In genomic region chr19:55502197-55502952, GRCh38 we compare ENCODE assay signal across 27 cellular contexts. TPM values are rescaled to one million over a fixed set of nuclear protein-coding genes. Genes with fewer than 3 reads are reported as not detected.
DNase-seq lines count a peak whose midpoint lies in the region; ATAC-seq and TF ChIP-seq lines count a peak whose summit lies in the region.
"Had no signal": no experiment of that assay in that cellular context is flagged by ENCODE, and none has a peak within 500 bp of the region (broad histone marks: within the 10 kb centered on the region; RNA-seq: fewer than 3 reads in every experiment).

No MANE protein-coding gene starts in this region.

- intact Hi-C loops in activated CD8-positive, alpha-beta T cell treated with anti-CD3 and anti-CD28 coated beads for 36 hours (cut with micrococcal nuclease): loop anchor here (5.0 kb wide), 1 partner anchor 35 kb away; no protein-coding TSS in a partner anchor
- intact Hi-C loops in natural killer cell (cut with micrococcal nuclease): loop anchor here (5.0 kb wide), 2 partner anchors 210 to 290 kb away; no protein-coding TSS in a partner anchor

- H3K36me3 ChIP-seq in CD8-positive, alpha-beta memory T cell (ENCODE audit: insufficient read depth, low read length): no peaks in the 10 kb centered on the region
- H3K36me3 ChIP-seq: BE2C, lower lobe of right lung, upper lobe of right lung had no signal

- CTCF ChIA-PET in activated CD8-positive, alpha-beta T cell treated with anti-CD3 and anti-CD28 coated beads for 36 hours (lab: Charles Lee): interaction anchor here (1.1 to 3.1 kb wide), 5 partner anchors 8 to 414 kb away, joined by 3 to 77 read pairs (median 17); no protein-coding TSS in a partner anchor
- CTCF ChIA-PET in activated CD8-positive, alpha-beta T cell treated with anti-CD3 and anti-CD28 coated beads, Interleukin-2, amount 10 ng/mL, durations not matched to agents 7 days and 5 days (lab: Charles Lee): interaction anchor here (1.0 to 3.6 kb wide), 4 partner anchors 9 to 104 kb away, joined by 4 to 75 read pairs (median 22); no protein-coding TSS in a partner anchor
- CTCF ChIA-PET in CD8-positive, alpha-beta memory T cell (lab: Charles Lee): interaction anchor here (0.6 to 1.7 kb wide), 3 partner anchors 35 to 361 kb away, joined by 5 to 9 read pairs (median 5); no protein-coding TSS in a partner anchor
- CTCF ChIA-PET in WTC11 (lab: Charles Lee): interaction anchor here (1.6 kb wide), 1 partner anchor 35 kb away, joined by 8 read pairs; no protein-coding TSS in a partner anchor

- peaks cover 3% of the 10 kb centered on the region for H3K9me3 Mint-ChIP-seq in activated CD8-positive, alpha-beta T cell treated with anti-CD3 and anti-CD28 coated beads for 36 hours
- no peaks in the 10 kb centered on the region for H3K9me3 Mint-ChIP-seq in activated CD8-positive, alpha-beta T cell treated with anti-CD3 and anti-CD28 coated beads, Interleukin-2, amount 10 ng/mL, durations not matched to agents 7 days and 5 days (ENCODE audit: insufficient read depth)
- H3K9me3 Mint-ChIP-seq in CD8-positive, alpha-beta memory T cell: no peaks in the 10 kb centered on the region
- H3K9me3 Mint-ChIP-seq in WTC11 (peaks cover 19% of the 10 kb centered on the region), natural killer cell (no peaks in the 10 kb centered on the region)
- H3K9me3 Mint-ChIP-seq: activated CD4-positive, alpha-beta memory T cell treated with anti-CD3 and anti-CD28 coated beads for 36 hours had no signal

- no peak overlapping the region for H3K27ac ChIP-seq in CD8-positive, alpha-beta memory T cell (ENCODE audit: low read depth, low read length)
- H3K27ac ChIP-seq: lower lobe of right lung, upper lobe of right lung, VCaP had no signal

- no peak overlapping the region for H3K4me3 ChIP-seq in CD8-positive, alpha-beta memory T cell (ENCODE audit: low read length)
- H3K4me3 ChIP-seq: lower lobe of right lung, upper lobe of right lung had no signal

- POLR2A ChIA-PET in activated CD8-positive, alpha-beta T cell treated with anti-CD3 and anti-CD28 coated beads for 36 hours (lab: Charles Lee): interaction anchor here (1.2 kb wide), 1 partner anchor 39 kb away, joined by 3 read pairs; no protein-coding TSS in a partner anchor
- POLR2A ChIA-PET in activated CD8-positive, alpha-beta T cell treated with anti-CD3 and anti-CD28 coated beads, Interleukin-2, amount 10 ng/mL, durations not matched to agents 7 days and 5 days (lab: Charles Lee): no interaction called here
- POLR2A ChIA-PET in CD8-positive, alpha-beta memory T cell (lab: Charles Lee): no interaction called here
- POLR2A ChIA-PET in WTC11 (lab: Charles Lee): no interaction called here

- no peaks in the 10 kb centered on the region for H3K27me3 Mint-ChIP-seq in activated CD8-positive, alpha-beta T cell treated with anti-CD3 and anti-CD28 coated beads for 36 hours
- H3K27me3 Mint-ChIP-seq in activated CD8-positive, alpha-beta T cell treated with anti-CD3 and anti-CD28 coated beads, Interleukin-2, amount 10 ng/mL, durations not matched to agents 7 days and 5 days (ENCODE audit: low read depth): no peaks in the 10 kb centered on the region
- H3K27me3 Mint-ChIP-seq in CD8-positive, alpha-beta memory T cell: no peaks in the 10 kb centered on the region
- peaks cover 88% of the 10 kb centered on the region for H3K27me3 Mint-ChIP-seq in WTC11 (ENCODE audit: low read depth)
- no peaks in the 10 kb centered on the region for H3K27me3 Mint-ChIP-seq in natural killer cell (ENCODE audit: low read depth in 2 of 2)
- H3K27me3 Mint-ChIP-seq: activated CD4-positive, alpha-beta memory T cell treated with anti-CD3 and anti-CD28 coated beads for 36 hours had no signal

- H3K9me3 ChIP-seq in CD8-positive, alpha-beta memory T cell (ENCODE audit: low read length): no peaks in the 10 kb centered on the region
- H3K9me3 ChIP-seq: lower lobe of right lung, upper lobe of right lung had no signal

- H3K27me3 ChIP-seq in CD8-positive, alpha-beta memory T cell (ENCODE audit: insufficient read depth, low read length, poor library complexity, severe bottlenecking): no peaks in the 10 kb centered on the region
- H3K27me3 ChIP-seq: BE2C, upper lobe of right lung had no signal

- no peak for TF ChIP-seq CTCF in activated CD8-positive, alpha-beta T cell treated with anti-CD3 and anti-CD28 coated beads for 36 hours (IDR thresholded peaks at IDR 0.05)
- TF ChIP-seq CTCF in WTC11 (IDR thresholded peaks at IDR 0.05) (no peak), natural killer cell (IDR thresholded peaks at IDR 0.05) (no peak)

- peaks cover 5% of the 10 kb centered on the region for H3K4me1 ChIP-seq in CD8-positive, alpha-beta memory T cell (ENCODE audit: insufficient read depth, low read length)
- H3K4me1 ChIP-seq: BE2C, upper lobe of right lung had no signal

- ATAC-seq in activated CD8-positive, alpha-beta T cell treated with anti-CD3 and anti-CD28 coated beads for 36 hours: no peak
- ATAC-seq in activated CD8-positive, alpha-beta T cell treated with anti-CD3 and anti-CD28 coated beads, Interleukin-2, amount 10 ng/mL, durations not matched to agents 7 days and 5 days: no peak
- ATAC-seq in WTC11 (no peak), natural killer cell (no peak), GM21367 (IDR thresholded peaks at IDR 0.05; ENCODE audit: unreplicated experiment) (no peak), HG02763 (IDR thresholded peaks at IDR 0.05; ENCODE audit: unreplicated experiment) (no peak), GM21619 (IDR thresholded peaks at IDR 0.05; ENCODE audit: unreplicated experiment) (no peak)
- ATAC-seq: HCT116, lower lobe of right lung, upper lobe of right lung had no signal

- no peak for DNase-seq in activated CD8-positive, alpha-beta T cell treated with anti-CD3 and anti-CD28 coated beads for 36 hours
- no peak for DNase-seq in activated CD8-positive, alpha-beta T cell treated with anti-CD3 and anti-CD28 coated beads, Interleukin-2, amount 10 ng/mL, durations not matched to agents 7 days and 5 days
- no peak for DNase-seq in CD8-positive, alpha-beta memory T cell
- DNase-seq in WTC11 (ENCODE audit: low spot score) (no peak), natural killer cell (no peak)
- DNase-seq: activated CD4-positive, alpha-beta memory T cell treated with anti-CD3 and anti-CD28 coated beads for 36 hours; activated T-cell treated with anti-CD3 and anti-CD28 coated beads, Interleukin-2, amount 50 U/mL, for 1 hour; BE2C; lower lobe of right lung; NCI-H1105 treated with DMSO at 0.1 percent for 48 hours; NCI-H2029; NCI-H226; stimulated activated CD8-positive, alpha-beta memory T cell treated with anti-CD3 and anti-CD28 coated beads, Interleukin-4, amount 100 ng/mL, for 48 hours; upper lobe of right lung had no signal

- H3K4me1 Mint-ChIP-seq in activated CD8-positive, alpha-beta T cell treated with anti-CD3 and anti-CD28 coated beads for 36 hours (ENCODE audit: low read depth): peaks cover 23% of the 10 kb centered on the region
- peaks cover 15% of the 10 kb centered on the region for H3K4me1 Mint-ChIP-seq in activated CD8-positive, alpha-beta T cell treated with anti-CD3 and anti-CD28 coated beads, Interleukin-2, amount 10 ng/mL, durations not matched to agents 7 days and 5 days (ENCODE audit: low read depth)
- H3K4me1 Mint-ChIP-seq in CD8-positive, alpha-beta memory T cell: peaks cover 10 to 14% (median 13%) of the 10 kb centered on the region in 3 donors
- H3K4me1 Mint-ChIP-seq in WTC11: no peaks in the 10 kb centered on the region
- H3K4me1 Mint-ChIP-seq in natural killer cell: peaks cover 13 to 14% of the 10 kb centered on the region in 2 donors

- peak overlapping the region; percentile 2 for H3K4me3 Mint-ChIP-seq in activated CD8-positive, alpha-beta T cell treated with anti-CD3 and anti-CD28 coated beads for 36 hours
- no peak overlapping the region for H3K4me3 Mint-ChIP-seq in activated CD8-positive, alpha-beta T cell treated with anti-CD3 and anti-CD28 coated beads, Interleukin-2, amount 10 ng/mL, durations not matched to agents 7 days and 5 days
- H3K4me3 Mint-ChIP-seq in CD8-positive, alpha-beta memory T cell: peak overlapping the region in 5 of 7 donors; percentile 3 to 17 (median 11)
- no peak overlapping the region for H3K4me3 Mint-ChIP-seq in WTC11
- peak overlapping the region; percentile 14 for H3K4me3 Mint-ChIP-seq in natural killer cell

- peaks cover 2% of the 10 kb centered on the region for H3K36me3 Mint-ChIP-seq in activated CD8-positive, alpha-beta T cell treated with anti-CD3 and anti-CD28 coated beads for 36 hours (ENCODE audit: low read depth)
- peaks cover 8% of the 10 kb centered on the region for H3K36me3 Mint-ChIP-seq in activated CD8-positive, alpha-beta T cell treated with anti-CD3 and anti-CD28 coated beads, Interleukin-2, amount 10 ng/mL, durations not matched to agents 7 days and 5 days (ENCODE audit: low read depth)
- H3K36me3 Mint-ChIP-seq in CD8-positive, alpha-beta memory T cell: peaks cover 0 to 3% (median 0%) of the 10 kb centered on the region in 3 donors
- H3K36me3 Mint-ChIP-seq in WTC11 (peaks cover 7% of the 10 kb centered on the region), natural killer cell (no peaks in the 10 kb centered on the region)

- no peak overlapping the region for H3K27ac Mint-ChIP-seq in activated CD8-positive, alpha-beta T cell treated with anti-CD3 and anti-CD28 coated beads for 36 hours
- no peak overlapping the region for H3K27ac Mint-ChIP-seq in activated CD8-positive, alpha-beta T cell treated with anti-CD3 and anti-CD28 coated beads, Interleukin-2, amount 10 ng/mL, durations not matched to agents 7 days and 5 days
- peak overlapping the region in 3 of 8 donors; percentile 2 to 77 (median 11) for H3K27ac Mint-ChIP-seq in CD8-positive, alpha-beta memory T cell
- H3K27ac Mint-ChIP-seq in WTC11 (no peak overlapping the region), natural killer cell (peak overlapping the region; percentile 2 to 89)
- H3K27ac Mint-ChIP-seq: activated CD4-positive, alpha-beta memory T cell treated with anti-CD3 and anti-CD28 coated beads for 36 hours had no signal

RNA-seq across cellular contexts. Expression of gene SSC5D, which starts 14.1 kb away (rescaled TPM):
- under 1 TPM; 0.67 to 0.70 TPM for total RNA-seq in activated CD8-positive, alpha-beta T cell treated with anti-CD3 and anti-CD28 coated beads for 36 hours
- under 1 TPM; 0.50 to 0.55 TPM for total RNA-seq in activated CD8-positive, alpha-beta T cell treated with anti-CD3 and anti-CD28 coated beads, Interleukin-2, amount 10 ng/mL, durations not matched to agents 7 days and 5 days
- 1 to 10 TPM in 1 of 2 experiments, under 1 TPM in 1; 0.35 to 1.2 TPM for total RNA-seq in CD8-positive, alpha-beta memory T cell
- polyA plus RNA-seq in CD8-positive, alpha-beta memory T cell: not detected
- total RNA-seq in WTC11 (2021) (1.8 to 2.9 TPM (median 2.5 TPM) in 3 replicates), natural killer cell (under 1 TPM; 0.11 to 0.68 (median 0.58) TPM)
- total RNA-seq: SK-MEL-5 had no signal

RNA-seq across cellular contexts. Expression of gene NAT14, which starts 17.4 kb away (rescaled TPM):
- 10 to 100 TPM; 18.9 to 19.9 TPM for total RNA-seq in activated CD8-positive, alpha-beta T cell treated with anti-CD3 and anti-CD28 coated beads for 36 hours
- 10 to 100 TPM; 16.2 to 16.4 TPM for total RNA-seq in activated CD8-positive, alpha-beta T cell treated with anti-CD3 and anti-CD28 coated beads, Interleukin-2, amount 10 ng/mL, durations not matched to agents 7 days and 5 days
- total RNA-seq in CD8-positive, alpha-beta memory T cell: 10 to 100 TPM; 27.5 to 28.4 TPM
- 7.0 TPM for polyA plus RNA-seq in CD8-positive, alpha-beta memory T cell
- total RNA-seq in WTC11 (2021): 71.9 to 87.7 TPM (median 74.8 TPM) in 3 replicates
- 10 to 100 TPM in 1 of 3 donors, 1 to 10 TPM in 2; 8.7 to 12.5 (median 8.8) TPM for total RNA-seq in natural killer cell

RNA-seq across cellular contexts. Expression of gene ZNF628, which starts 26.0 kb away (rescaled TPM):
- 1 to 10 TPM; 8.4 to 8.6 TPM for total RNA-seq in activated CD8-positive, alpha-beta T cell treated with anti-CD3 and anti-CD28 coated beads for 36 hours
- 10 to 100 TPM; 10.2 to 11.6 TPM for total RNA-seq in activated CD8-positive, alpha-beta T cell treated with anti-CD3 and anti-CD28 coated beads, Interleukin-2, amount 10 ng/mL, durations not matched to agents 7 days and 5 days
- 1 to 10 TPM; 8.3 to 8.7 TPM for total RNA-seq in CD8-positive, alpha-beta memory T cell
- 0.36 TPM for polyA plus RNA-seq in CD8-positive, alpha-beta memory T cell
- 14.0 to 23.6 TPM (median 17.8 TPM) in 3 replicates for total RNA-seq in WTC11 (2021)
- 10 to 100 TPM; 20.8 to 28.7 (median 24.1) TPM for total RNA-seq in natural killer cell

RNA-seq across cellular contexts. Expression of gene SBK2, which starts 34.6 kb away (rescaled TPM):
- not detected for total RNA-seq in activated CD8-positive, alpha-beta T cell treated with anti-CD3 and anti-CD28 coated beads for 36 hours
- total RNA-seq in activated CD8-positive, alpha-beta T cell treated with anti-CD3 and anti-CD28 coated beads, Interleukin-2, amount 10 ng/mL, durations not matched to agents 7 days and 5 days: not detected
- not detected for total RNA-seq in CD8-positive, alpha-beta memory T cell
- polyA plus RNA-seq in CD8-positive, alpha-beta memory T cell: not detected
- total RNA-seq in WTC11 (2021): 5.2 to 6.4 TPM (median 5.8 TPM) in 3 replicates
- not detected for total RNA-seq in natural killer cell
- total RNA-seq: A673; activated CD4-positive, alpha-beta memory T cell treated with anti-CD3 and anti-CD28 coated beads for 36 hours; Daoy; lower lobe of right lung; mononuclear cell; RPMI7951; SK-MEL-5; T-helper 2 cell treated with Interferon-gamma antibody and Interleukin-4, amounts not matched to agents 100 ng/mL and 5 ng/mL, for 36 hours; upper lobe of right lung had no signal
- polyA plus RNA-seq: neural cell had no signal

RNA-seq across cellular contexts. Expression of gene C19orf85, which starts 37.8 kb away (rescaled TPM):
- total RNA-seq in activated CD8-positive, alpha-beta T cell treated with anti-CD3 and anti-CD28 coated beads for 36 hours: not detected
- not detected for total RNA-seq in activated CD8-positive, alpha-beta T cell treated with anti-CD3 and anti-CD28 coated beads, Interleukin-2, amount 10 ng/mL, durations not matched to agents 7 days and 5 days
- not detected for total RNA-seq in CD8-positive, alpha-beta memory T cell
- polyA plus RNA-seq in CD8-positive, alpha-beta memory T cell: not detected
- 2.1 to 2.5 TPM (median 2.2 TPM) in 3 replicates for total RNA-seq in WTC11 (2021)
- not detected for total RNA-seq in natural killer cell
- total RNA-seq: A673; activated CD4-positive, alpha-beta memory T cell treated with anti-CD3 and anti-CD28 coated beads for 36 hours; Daoy; kidney epithelial cell; lower lobe of right lung; mononuclear cell; RPMI7951; SK-MEL-5; T-helper 2 cell treated with Interferon-gamma antibody and Interleukin-4, amounts not matched to agents 100 ng/mL and 5 ng/mL, for 36 hours; upper lobe of right lung had no signal

Comparison
In these comparisons a context has a peak if more than half of its experiments do, and no peak if none do; other contexts are left out.
1. H3K4me3 Mint-ChIP-seq: peak in activated CD8-positive, alpha-beta T cell treated with anti-CD3 and anti-CD28 coated beads for 36 hours (single experiment), CD8-positive, alpha-beta memory T cell (5 of 7) and natural killer cell (single experiment); none in activated CD8-positive, alpha-beta T cell treated with anti-CD3 and anti-CD28 coated beads, Interleukin-2, amount 10 ng/mL, durations not matched to agents 7 days and 5 days (single experiment) and WTC11 (single experiment).
2. H3K27ac Mint-ChIP-seq: peak in natural killer cell (2 of 2); none in activated CD8-positive, alpha-beta T cell treated with anti-CD3 and anti-CD28 coated beads for 36 hours (single experiment), activated CD8-positive, alpha-beta T cell treated with anti-CD3 and anti-CD28 coated beads, Interleukin-2, amount 10 ng/mL, durations not matched to agents 7 days and 5 days (single experiment) and WTC11 (single experiment).